Comparison of ENCODE assay signal across 17 cellular contexts in the genomic region with DNA sequence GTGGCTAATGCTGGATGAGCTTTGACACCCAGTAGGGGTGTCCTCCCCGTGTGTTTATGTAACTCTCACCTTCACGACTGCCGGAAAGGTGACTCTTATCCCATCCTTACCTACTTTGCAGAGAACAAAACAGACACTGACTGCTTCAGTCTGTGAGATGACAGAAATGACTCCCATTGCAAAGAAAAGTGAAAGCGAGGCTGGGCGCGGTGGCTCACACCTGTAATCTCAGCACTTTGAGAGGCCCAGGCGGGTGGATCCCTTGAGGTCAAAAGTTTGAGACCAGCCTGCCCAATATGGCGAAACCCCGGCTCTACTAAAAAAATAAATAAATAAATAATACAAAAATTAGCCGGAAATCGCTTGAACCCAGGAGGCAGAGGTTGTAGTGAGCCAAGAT.
DNase-seq lines count a peak whose midpoint lies in the region; ATAC-seq and TF ChIP-seq lines count a peak whose summit lies in the region.
"Had no signal": no experiment of that assay in that cellular context is flagged by ENCODE, and none has a peak within 500 bp of the region (broad histone marks: within the 10 kb centered on the region; RNA-seq: fewer than 3 reads in every experiment).

No MANE protein-coding gene starts in this region.

- H4K91ac ChIP-seq in IMR-90 (ENCODE audit: insufficient read depth, low read depth, low read length) (no peak overlapping the region), mesenchymal stem cell (ENCODE audit: low read length) (peak overlapping the region; percentile 50)

- H3K9ac ChIP-seq in IMR-90 (ENCODE audit: low read depth, low read length) (no peak overlapping the region), mesenchymal stem cell (ENCODE audit: low read length) (no peak overlapping the region)
- H3K9ac ChIP-seq: GM23248 had no signal

- H2AFZ ChIP-seq in IMR-90 (replicated peaks; ENCODE audit: low read length, poor library complexity) (no peak overlapping the region), mesenchymal stem cell (ENCODE audit: low read depth, low read length) (no peak overlapping the region)
- H2AFZ ChIP-seq: GM23248 had no signal

- TF ChIP-seq CTCF in left ventricle myocardium inferior (IDR thresholded peaks at IDR 0.05; ENCODE audit: borderline replicate concordance) = no peak
- no peak for TF ChIP-seq CTCF in IMR-90 (conservative IDR thresholded peaks at IDR 0.05; ENCODE audit: low read depth, low read length)
- no peak for TF ChIP-seq CTCF in transverse colon (IDR thresholded peaks at IDR 0.05)

- H3K79me1 ChIP-seq in IMR-90 (ENCODE audit: low read depth in 1 of 2, low read length in 2 of 2) (no peaks in the 10 kb centered on the region), mesenchymal stem cell (replicated peaks; ENCODE audit: low read length, poor library complexity, severe bottlenecking) (no peaks in the 10 kb centered on the region)

- CTCF ChIA-PET in IMR-90 (lab: Yijun Ruan, JAX) = no interaction called here

- H3K4me3 ChIP-seq in left ventricle myocardium inferior (no peak overlapping the region), IMR-90 (ENCODE audit: insufficient read depth, low read depth, low read length) (no peak overlapping the region), mesenchymal stem cell (ENCODE audit: insufficient read depth in 1 of 2, low read depth in 1 of 2, low read length in 2 of 2) (no peak overlapping the region), transverse colon (no peak overlapping the region)
- H3K4me3 ChIP-seq: GM23248, MG63 had no signal

- TF ChIP-seq POLR2A in IMR-90 (IDR thresholded peaks at IDR 0.05; ENCODE audit: low read depth, low read length) = no peak
- TF ChIP-seq POLR2A in transverse colon (IDR thresholded peaks at IDR 0.05) = no peak

- intact Hi-C loops in left ventricle myocardium superior (cut with micrococcal nuclease) (no loop called here), left ventricle myocardium inferior (cut with micrococcal nuclease) (no loop called here), IMR-90 (cut with micrococcal nuclease) (no loop called here), transverse colon (cut with DNase I; ENCODE audit: low total_unique reads) (no loop called here)

- no peak overlapping the region for H2AK9ac ChIP-seq in IMR-90 (replicated peaks; ENCODE audit: low read depth, low read length, poor library complexity)

- H4K20me1 ChIP-seq in IMR-90 (ENCODE audit: insufficient read depth, low read length) = no peaks in the 10 kb centered on the region

- peak; percentile 3 for DNase-seq in left ventricle myocardium superior
- DNase-seq in left ventricle myocardium inferior = no peak
- no peak for DNase-seq in IMR-90
- DNase-seq in mesenchymal stem cell = no peak
- DNase-seq in transverse colon = no peak
- no peak for DNase-seq in NCI-H146 treated with DMSO at 0.1 percent for 48 hours (lab: John Stamatoyannopoulos, UW; ENCODE audit: unreplicated experiment)
- DNase-seq in NCI-H1436 treated with DMSO at 0.1 percent for 48 hours (lab: John Stamatoyannopoulos, UW) = no peak
- DNase-seq in stimulated activated naive CD4-positive, alpha-beta T cell (lab: John Stamatoyannopoulos, UW) = no peak
- DNase-seq: ACHN, DND-41, GDM1, GM23248, Karpas-422, MG63, NCI-H1105 treated with DMSO at 0.1 percent for 48 hours, NCI-H187 treated with DMSO at 0.1 percent for 48 hours, SHP77 treated with DMSO at 0.1 percent for 48 hours had no signal

- no peak overlapping the region for H3K27ac ChIP-seq in left ventricle myocardium inferior (replicated peaks)
- H3K27ac ChIP-seq in IMR-90 (ENCODE audit: insufficient read depth, low read length) = no peak overlapping the region
- no peak overlapping the region for H3K27ac ChIP-seq in mesenchymal stem cell (ENCODE audit: low read length, poor library complexity, severe bottlenecking)
- H3K27ac ChIP-seq in transverse colon = peak overlapping the region in 3 of 4 donors; percentile 35 to 67 (median 49)
- H3K27ac ChIP-seq: GM23248 had no signal

- no peak for TF ChIP-seq EP300 in transverse colon (IDR thresholded peaks at IDR 0.05; ENCODE audit: low read depth)

- H3K27me3 ChIP-seq in left ventricle myocardium inferior (ENCODE audit: low read depth) (peaks cover 60% of the 10 kb centered on the region), IMR-90 (ENCODE audit: control insufficient read depth, insufficient read depth, low read length) (no peaks in the 10 kb centered on the region; the same call in 1 of the 2 replicates), mesenchymal stem cell (ENCODE audit: control insufficient read depth in 1 of 2, insufficient read depth in 1 of 2, low read length in 2 of 2) (peaks cover 41 to 67% of the 10 kb centered on the region in 2 experiments), transverse colon (no peaks in the 10 kb centered on the region)
- H3K27me3 ChIP-seq: MG63 had no signal

- H3K4me2 ChIP-seq in IMR-90 (ENCODE audit: low read depth, low read length) (no peak overlapping the region), mesenchymal stem cell (ENCODE audit: low read length, poor library complexity, severe bottlenecking) (no peak overlapping the region)

- in situ Hi-C loops in IMR-90 (cut with MboI; ENCODE audit: low sequenced_read_pairs) = no loop called here
- in situ Hi-C loops in transverse colon (cut with MboI; ENCODE audit: low pct_ligation_motif_present in 1 of 4, low pct_unique_long_range_greater_than_20kb in 1 of 4, low sequenced_read_pairs in 3 of 4) = no loop called here

- ATAC-seq in left ventricle myocardium superior (no peak), IMR-90 (ENCODE audit: low read depth) (no peak)

- H2BK12ac ChIP-seq in mesenchymal stem cell (ENCODE audit: low read length in 2 of 2) = peak overlapping the region in 1 of 2 experiments; percentile 82

- H2BK5ac ChIP-seq in IMR-90 (ENCODE audit: low read depth, low read length, poor library complexity, severe bottlenecking) (no peak overlapping the region), mesenchymal stem cell (ENCODE audit: low read depth, low read length, poor library complexity, severe bottlenecking) (no peak overlapping the region)

- H3K18ac ChIP-seq in IMR-90 (ENCODE audit: low read depth, low read length) (no peak overlapping the region), mesenchymal stem cell (ENCODE audit: low read depth in 1 of 2, low read length in 2 of 2) (no peak overlapping the region)

- no peaks in the 10 kb centered on the region for H3K36me3 ChIP-seq in left ventricle myocardium inferior
- no peaks in the 10 kb centered on the region for H3K36me3 ChIP-seq in IMR-90 (ENCODE audit: control insufficient read depth, insufficient read depth, low read length)
- H3K36me3 ChIP-seq in mesenchymal stem cell (ENCODE audit: control insufficient read depth in 1 of 2, insufficient read depth in 2 of 2, low read depth in 1 of 2, low read length in 2 of 2) = no peaks in the 10 kb centered on the region
- H3K36me3 ChIP-seq in transverse colon = no peaks in the 10 kb centered on the region
- H3K36me3 ChIP-seq: MG63 had no signal

- H3K4me1 ChIP-seq in left ventricle myocardium inferior (no peaks in the 10 kb centered on the region), IMR-90 (ENCODE audit: control insufficient read depth, insufficient read depth, low read length) (peaks cover 5% of the 10 kb centered on the region; the same call in 1 of the 2 replicates), mesenchymal stem cell (ENCODE audit: control insufficient read depth, insufficient read depth, low read depth, low read length) (peaks cover 5% of the 10 kb centered on the region), transverse colon (peaks cover 0 to 15% (median 2%) of the 10 kb centered on the region in 4 donors)

- no peaks in the 10 kb centered on the region for H3K9me1 ChIP-seq in IMR-90 (ENCODE audit: insufficient read depth, low read length)

- H3K14ac ChIP-seq in IMR-90 (replicated peaks; ENCODE audit: low read depth, low read length) = peak overlapping the region; percentile 23; the same call in 1 of the 2 replicates
- no peak overlapping the region for H3K14ac ChIP-seq in mesenchymal stem cell (ENCODE audit: low read length in 2 of 2)

- H3K56ac ChIP-seq in IMR-90 (ENCODE audit: extremely low read depth, insufficient read depth, low read length) = no peak overlapping the region

- POLR2A ChIA-PET in IMR-90 (lab: Charles Lee; ENCODE audit: unreplicated experiment) = no interaction called here

- no peak for TF ChIP-seq RAD21 in IMR-90 (IDR thresholded peaks at IDR 0.05; ENCODE audit: low read length)

- no TSS peak for BruUV-seq in IMR-90 (replicated peaks; lab: Mats Ljungman, UMichigan)

- H2BK120ac ChIP-seq in IMR-90 (ENCODE audit: low read depth, low read length) = peak overlapping the region; percentile 10; the same call in 1 of the 2 replicates
- H2BK120ac ChIP-seq in mesenchymal stem cell (ENCODE audit: low read depth, low read length) = no peak overlapping the region

- H3K9me3 ChIP-seq in left ventricle myocardium inferior (replicated peaks) (no peaks in the 10 kb centered on the region), IMR-90 (ENCODE audit: control insufficient read depth, insufficient read depth, low read length) (no peaks in the 10 kb centered on the region), mesenchymal stem cell (ENCODE audit: control insufficient read depth, low read length) (no peaks in the 10 kb centered on the region), transverse colon (no peaks in the 10 kb centered on the region)
- H3K9me3 ChIP-seq: MG63 had no signal

- no peak overlapping the region for H4K5ac ChIP-seq in IMR-90 (ENCODE audit: low read depth, low read length)

- H3K4ac ChIP-seq in IMR-90 (ENCODE audit: low read depth, low read length) (no peak overlapping the region), mesenchymal stem cell (ENCODE audit: low read depth in 1 of 2, low read length in 2 of 2) (no peak overlapping the region)

- H2BK20ac ChIP-seq in IMR-90 (ENCODE audit: low read depth, low read length) = no peak overlapping the region

- WGBS in IMR-90 (ENCODE audit: extremely low coverage in 2 of 2, insufficient read length in 1 of 2), 2 experiments = 89% methylated on average over 5 of the region's 11 CpGs; no CpG with 5 or more reads in 1 of the 2 experiments
- 91% methylated on average over 8 of the region's 11 CpGs for WGBS in mesenchymal stem cell
- WGBS in transverse colon (ENCODE audit: low coverage in 1 of 2), 2 donors = 82 to 84% methylated on average over 5 to 11 of the region's 11 CpGs

- no peak overlapping the region for H2AK5ac ChIP-seq in IMR-90 (ENCODE audit: low read depth, low read length)
- H2AK5ac ChIP-seq in mesenchymal stem cell (ENCODE audit: low read length, severe bottlenecking) = no peak overlapping the region

- H4K8ac ChIP-seq in IMR-90 (ENCODE audit: low read depth in 2 of 2, low read length in 2 of 2) (no peak overlapping the region), mesenchymal stem cell (ENCODE audit: low read length) (no peak overlapping the region)

- dilution Hi-C loops in IMR-90 (cut with HindIII; ENCODE audit: low sequenced_read_pairs, unreplicated experiment) = no loop called here

- H2BK15ac ChIP-seq in IMR-90 (ENCODE audit: low read depth, low read length) = no peak overlapping the region
- H2BK15ac ChIP-seq in mesenchymal stem cell (ENCODE audit: low read depth, poor library complexity, severe bottlenecking) = no peak overlapping the region

- H3K23ac ChIP-seq in IMR-90 (ENCODE audit: low read depth, low read length) (no peak overlapping the region), mesenchymal stem cell (ENCODE audit: low read length in 2 of 2) (no peak overlapping the region)

TF ChIP-seq in IMR-90, 13 proteins besides CTCF, POLR2A, EP300 and RAD21 (continues in another document):
- no peak for TF ChIP-seq RCOR1 (IDR thresholded peaks at IDR 0.05; ENCODE audit: insufficient replicate concordance, low read length)

Comparison
In these comparisons a context has a peak if more than half of its experiments do, and no peak if none do; other contexts are left out.
1. H3K27ac ChIP-seq: peak in transverse colon (3 of 4); none in left ventricle myocardium inferior (single experiment), IMR-90 (single experiment) and mesenchymal stem cell (single experiment).